11 cellular contexts compared by ENCODE assay signal in genomic region chr2:12488365-12488972, GRCh38.
A peak's percentile ranks its signal among the peaks of the same experiment; 100 is the strongest.
DNase-seq lines count a peak whose midpoint lies in the region; ATAC-seq and TF ChIP-seq lines count a peak whose summit lies in the region.
"Had no signal": no experiment of that assay in that cellular context is flagged by ENCODE, and none has a peak within 500 bp of the region (broad histone marks: within the 10 kb centered on the region; RNA-seq: fewer than 3 reads in every experiment).

No MANE protein-coding gene starts in this region.

- POLR2A ChIA-PET in CD8-positive, alpha-beta memory T cell (lab: Charles Lee): interaction anchor here (0.6 to 1.0 kb wide), 3 partner anchors 9 to 13 kb away, joined by 3 to 6 read pairs (median 3); no protein-coding TSS in a partner anchor

- peaks cover 63% of the 10 kb centered on the region for H3K4me1 ChIP-seq in CD8-positive, alpha-beta memory T cell (ENCODE audit: insufficient read depth, low read length)
- H3K4me1 ChIP-seq in mucosa of descending colon (ENCODE audit: low read depth) (no peaks in the 10 kb centered on the region), left ventricle myocardium inferior (peaks cover 52% of the 10 kb centered on the region)

- no peaks in the 10 kb centered on the region for H3K36me3 ChIP-seq in CD8-positive, alpha-beta memory T cell (ENCODE audit: insufficient read depth, low read length)
- no peaks in the 10 kb centered on the region for H3K36me3 ChIP-seq in KOPT-K1 (ENCODE audit: insufficient read depth, low read length)
- H3K36me3 ChIP-seq in mucosa of descending colon (ENCODE audit: low read depth): no peaks in the 10 kb centered on the region
- no peaks in the 10 kb centered on the region for H3K36me3 ChIP-seq in left ventricle myocardium inferior
- H3K36me3 ChIP-seq: prostate gland had no signal

- peak overlapping the region; percentile 32 for H3K4me3 ChIP-seq in CD8-positive, alpha-beta memory T cell (ENCODE audit: low read length)
- no peak overlapping the region for H3K4me3 ChIP-seq in mucosa of descending colon
- no peak overlapping the region for H3K4me3 ChIP-seq in left ventricle myocardium inferior
- H3K4me3 ChIP-seq: prostate gland had no signal

- no peaks in the 10 kb centered on the region for H3K9me3 ChIP-seq in CD8-positive, alpha-beta memory T cell (ENCODE audit: low read length)
- H3K9me3 ChIP-seq in KOPT-K1 (ENCODE audit: insufficient read depth, low read length, poor library complexity, severe bottlenecking) (peaks cover 10% of the 10 kb centered on the region), mucosa of descending colon (no peaks in the 10 kb centered on the region), left ventricle myocardium inferior (replicated peaks) (peaks cover 4% of the 10 kb centered on the region)
- H3K9me3 ChIP-seq: prostate gland had no signal

- peak; percentile 66 to 79 for ATAC-seq in activated T-cell treated with anti-CD3 and anti-CD28 coated beads, Interleukin-2, amount 50 U/mL, for 72 hours (replicated peaks in 1 of 2)
- ATAC-seq in mucosa of descending colon: peak; percentile 72
- ATAC-seq: HepG2, left colon had no signal

- CTCF ChIA-PET in CD8-positive, alpha-beta memory T cell (lab: Charles Lee): interaction anchor here (1.3 to 1.7 kb wide), 3 partner anchors 11 to 228 kb away, joined by 4 to 6 read pairs (median 4); partner anchors contain the start of gene TRIB2

- no peaks in the 10 kb centered on the region for H3K9me3 Mint-ChIP-seq in CD8-positive, alpha-beta memory T cell
- no peaks in the 10 kb centered on the region for H3K9me3 Mint-ChIP-seq in activated T-cell treated with anti-CD3 and anti-CD28 coated beads, Interleukin-2, amount 50 U/mL, for 72 hours

- H3K27ac ChIP-seq in CD8-positive, alpha-beta memory T cell (ENCODE audit: low read depth, low read length): no peak overlapping the region
- H3K27ac ChIP-seq in KOPT-K1 (ENCODE audit: low read depth, low read length, poor library complexity, severe bottlenecking) (peak overlapping the region; percentile 57), left ventricle myocardium inferior (replicated peaks) (no peak overlapping the region)
- H3K27ac ChIP-seq: prostate gland had no signal

- H3K36me3 Mint-ChIP-seq in CD8-positive, alpha-beta memory T cell: peaks cover 0 to 3% (median 0%) of the 10 kb centered on the region in 3 donors
- no peaks in the 10 kb centered on the region for H3K36me3 Mint-ChIP-seq in activated T-cell treated with anti-CD3 and anti-CD28 coated beads, Interleukin-2, amount 50 U/mL, for 72 hours (ENCODE audit: insufficient read depth in 2 of 2)

- peaks cover 64 to 80% (median 77%) of the 10 kb centered on the region in 3 donors for H3K4me1 Mint-ChIP-seq in CD8-positive, alpha-beta memory T cell
- peaks cover 59% of the 10 kb centered on the region for H3K4me1 Mint-ChIP-seq in activated T-cell treated with anti-CD3 and anti-CD28 coated beads, Interleukin-2, amount 50 U/mL, for 72 hours (ENCODE audit: low read depth)

- peak overlapping the region; percentile 58 to 88 (median 85) for H3K27ac Mint-ChIP-seq in CD8-positive, alpha-beta memory T cell
- H3K27ac Mint-ChIP-seq in activated T-cell treated with anti-CD3 and anti-CD28 coated beads, Interleukin-2, amount 50 U/mL, for 72 hours: peak overlapping the region; percentile 88

- no peaks in the 10 kb centered on the region for H3K27me3 Mint-ChIP-seq in CD8-positive, alpha-beta memory T cell
- H3K27me3 Mint-ChIP-seq in activated T-cell treated with anti-CD3 and anti-CD28 coated beads, Interleukin-2, amount 50 U/mL, for 72 hours (ENCODE audit: low read depth): no peaks in the 10 kb centered on the region

- H3K4me3 Mint-ChIP-seq in CD8-positive, alpha-beta memory T cell: peak overlapping the region; percentile 1 to 82 (median 77)
- peak overlapping the region; percentile 27 to 83 for H3K4me3 Mint-ChIP-seq in activated T-cell treated with anti-CD3 and anti-CD28 coated beads, Interleukin-2, amount 50 U/mL, for 72 hours

- TF ChIP-seq CTCF in mucosa of descending colon (IDR thresholded peaks at IDR 0.05) (no peak), left ventricle myocardium inferior (IDR thresholded peaks at IDR 0.05; ENCODE audit: borderline replicate concordance) (no peak)

- intact Hi-C loops in mucosa of descending colon (cut with DNase I, micrococcal nuclease): no loop called here
- intact Hi-C loops in left ventricle myocardium inferior (cut with micrococcal nuclease): no loop called here

- H3K27me3 ChIP-seq in CD8-positive, alpha-beta memory T cell (ENCODE audit: insufficient read depth, low read length, poor library complexity, severe bottlenecking): no peaks in the 10 kb centered on the region
- H3K27me3 ChIP-seq in left ventricle myocardium inferior (ENCODE audit: low read depth): no peaks in the 10 kb centered on the region

- DNase-seq in CD8-positive, alpha-beta memory T cell: peak; percentile 14 to 64 (median 34)
- DNase-seq in activated T-cell treated with anti-CD3 and anti-CD28 coated beads, Interleukin-2, amount 50 U/mL, for 72 hours: peak; percentile 21 to 50
- DNase-seq in mucosa of descending colon (peak in 1 of 3 donors; percentile 14), left ventricle myocardium inferior (no peak), islet precursor cell (no peak), hepatic stellate cell (ENCODE audit: low spot score) (no peak), NCI-H748 treated with DMSO at 0.1 percent for 48 hours (lab: John Stamatoyannopoulos, UW) (no peak)

Comparison
In these comparisons a context has a peak if more than half of its experiments do, and no peak if none do; other contexts are left out.
1. DNase-seq: peak in CD8-positive, alpha-beta memory T cell (5 of 5) and activated T-cell treated with anti-CD3 and anti-CD28 coated beads, Interleukin-2, amount 50 U/mL, for 72 hours (2 of 2); none in left ventricle myocardium inferior (single experiment), islet precursor cell (single experiment), hepatic stellate cell (single experiment) and NCI-H748 treated with DMSO at 0.1 percent for 48 hours (single experiment).